ENCODE assay signal across 8 cellular contexts in genomic region chr1:206001476-206001888, GRCh38. TPM values are rescaled to one million over a fixed set of nuclear protein-coding genes. Genes with fewer than 3 reads are reported as not detected.
DNase-seq lines count a peak whose midpoint lies in the region; ATAC-seq and TF ChIP-seq lines count a peak whose summit lies in the region.

No MANE protein-coding gene starts in this region.

- H3K27ac ChIP-seq in vagina: peak overlapping the region; percentile 89

- peak; percentile 57 for DNase-seq in GDM1 (lab: John Stamatoyannopoulos, UW)
- DNase-seq in RKO (ENCODE audit: low spot score): peak; percentile 93
- DNase-seq in dedifferentiated amniotic fluid mesenchymal stem cell (ENCODE audit: extremely low spot score): peak; percentile 98
- no peak for DNase-seq in mucosa of descending colon
- peak; percentile 89 to 93 for DNase-seq in vagina (ENCODE audit: extremely low spot score in 2 of 2)

- no peaks in the 10 kb centered on the region for H3K9me3 ChIP-seq in mucosa of descending colon
- no peaks in the 10 kb centered on the region for H3K9me3 ChIP-seq in vagina

- H3K27me3 ChIP-seq in vagina: no peaks in the 10 kb centered on the region

- H3K36me3 ChIP-seq in mucosa of descending colon (ENCODE audit: low read depth) (no peaks in the 10 kb centered on the region), vagina (no peaks in the 10 kb centered on the region)

- intact Hi-C loops in mucosa of descending colon (cut with DNase I, micrococcal nuclease): no loop called here
- intact Hi-C loops in vagina (cut with DNase I): no loop called here

- ATAC-seq in mucosa of descending colon (peak; percentile 67), HG03342 (IDR thresholded peaks at IDR 0.05; ENCODE audit: unreplicated experiment) (no peak), HG03095 (IDR thresholded peaks at IDR 0.05; ENCODE audit: unreplicated experiment) (no peak), GM18868 (IDR thresholded peaks at IDR 0.05; ENCODE audit: unreplicated experiment) (no peak)

- no peaks in the 10 kb centered on the region for H3K4me1 ChIP-seq in mucosa of descending colon (ENCODE audit: low read depth)
- peaks cover 69% of the 10 kb centered on the region for H3K4me1 ChIP-seq in vagina

- H3K4me3 ChIP-seq in mucosa of descending colon (no peak overlapping the region), vagina (peak overlapping the region; percentile 44 to 46)

- TF ChIP-seq CTCF in mucosa of descending colon (IDR thresholded peaks at IDR 0.05) (no peak), vagina (IDR thresholded peaks at IDR 0.05) (no peak)

- no peak for TF ChIP-seq POLR2A in vagina (IDR thresholded peaks at IDR 0.05)

RNA-seq across cellular contexts. Expression of gene RAB7B, which starts 1.7 kb away (rescaled TPM):
- total RNA-seq in mucosa of descending colon: 1 to 10 TPM in 1 of 3 donors, under 1 TPM in 2; 0.69 to 1.3 (median 0.76) TPM
- total RNA-seq in vagina: 6.1 TPM

RNA-seq across cellular contexts. Expression of gene CTSE, which starts 22.2 kb away (rescaled TPM):
- 10 to 100 TPM in 2 of 3 donors, 1 to 10 TPM in 1; 6.5 to 26.1 (median 17.7) TPM for total RNA-seq in mucosa of descending colon
- not detected for total RNA-seq in vagina

RNA-seq across cellular contexts. Expression of gene RHEX, which starts 51.5 kb away (rescaled TPM):
- 1 to 10 TPM in 2 of 3 donors, under 1 TPM in 1; 0.38 to 4.8 (median 3.9) TPM for total RNA-seq in mucosa of descending colon
- total RNA-seq in vagina: 1.7 TPM

RNA-seq across cellular contexts. Expression of gene SLC26A9, which starts 58.2 kb away (rescaled TPM):
- total RNA-seq in mucosa of descending colon: not detected
- total RNA-seq in vagina: 0.74 TPM

Comparison
In these comparisons a context has a peak if more than half of its experiments do, and no peak if none do; other contexts are left out.
1. DNase-seq: peak in GDM1 (single experiment), RKO (single experiment), dedifferentiated amniotic fluid mesenchymal stem cell (single experiment) and vagina (2 of 2); none in mucosa of descending colon (0 of 3).